ENCODE assay signal across 8 cellular contexts in the genomic region with DNA sequence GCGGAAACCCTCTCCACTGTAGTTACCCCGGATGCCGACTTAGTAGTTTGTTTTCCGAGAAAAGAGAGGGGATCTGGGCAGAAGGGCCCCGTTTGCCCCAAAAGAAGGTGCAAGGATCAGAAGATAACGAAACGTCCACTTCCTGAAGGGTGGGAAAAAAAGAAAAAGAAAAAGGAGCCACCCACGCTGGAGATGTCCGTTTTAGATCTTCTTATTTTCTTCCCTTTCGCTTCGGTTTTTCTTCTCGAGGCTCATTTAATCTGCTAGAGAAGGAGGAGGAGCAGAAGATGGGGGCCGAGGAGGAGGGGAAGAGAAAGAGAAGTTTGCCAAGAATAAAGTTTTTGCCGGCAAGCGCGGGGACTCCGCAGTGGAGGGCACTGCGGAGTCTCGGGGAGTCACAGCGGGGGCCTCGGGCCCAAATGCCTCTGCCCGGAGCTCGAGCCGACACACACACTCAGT. TPM values are rescaled to one million over a fixed set of nuclear protein-coding genes. Genes with fewer than 3 reads are reported as not detected.
DNase-seq lines count a peak whose midpoint lies in the region; ATAC-seq, FAIRE-seq and TF ChIP-seq lines count a peak whose summit lies in the region.

No MANE protein-coding gene starts in this region.

- POLR2A ChIA-PET in AG04449 (lab: Yijun Ruan, JAX): no interaction called here

- no peak overlapping the region for H3K18ac ChIP-seq in H9 (ENCODE audit: insufficient read length, low read depth, low read length)

- H2BK15ac ChIP-seq in H9 (ENCODE audit: low read depth, low read length): no peak overlapping the region

- CTCF ChIA-PET in AG04449 (lab: Yijun Ruan, JAX): no interaction called here

- H3K4me3 ChIP-seq in AG04449 (ENCODE audit: low read depth, low read length) (peak overlapping the region; percentile 55), keratinocyte (ENCODE audit: control insufficient read depth in 2 of 3, extremely low read depth in 1 of 3, insufficient read depth in 2 of 3, low read depth in 1 of 3, low read length in 3 of 3) (peak overlapping the region; percentile 33 to 74 (median 50)), thoracic aorta (peak overlapping the region; percentile 84)

- H2BK20ac ChIP-seq in H9 (ENCODE audit: low read depth, low read length, poor library complexity, severe bottlenecking): no peak overlapping the region

- H3K79me2 ChIP-seq in H9 (ENCODE audit: insufficient read depth, low read length) (no peaks in the 10 kb centered on the region), keratinocyte (ENCODE audit: control insufficient read depth, insufficient read depth, low read length) (no peaks in the 10 kb centered on the region)

- WGBS in H9 (ENCODE audit: extremely low coverage, insufficient read length, low lambda C conversion rate): no CpG with 5 or more reads among the region's 24 CpGs

- no peak for TF ChIP-seq CTCF in AG04449 (IDR thresholded peaks at IDR 0.05; ENCODE audit: insufficient read depth, low read length, missing control alignments)
- no peak for TF ChIP-seq CTCF in H9 (conservative IDR thresholded peaks at IDR 0.05)
- TF ChIP-seq CTCF in keratinocyte (optimal IDR thresholded peaks at IDR 0.05 in 1 of 3, IDR thresholded peaks at IDR 0.05 in 1 of 3, conservative IDR thresholded peaks at IDR 0.05 in 1 of 3; ENCODE audit: extremely low read depth in 1 of 3, insufficient read depth in 2 of 3, low read length in 3 of 3): no peak
- no peak for TF ChIP-seq CTCF in thoracic aorta (IDR thresholded peaks at IDR 0.05)

- no peak overlapping the region for H4K5ac ChIP-seq in H9 (ENCODE audit: insufficient read length, low read depth, low read length)

- H4K20me1 ChIP-seq in H9 (ENCODE audit: control insufficient read depth, insufficient read depth, insufficient read length): no peaks in the 10 kb centered on the region
- H4K20me1 ChIP-seq in keratinocyte (ENCODE audit: control insufficient read depth, extremely low read depth, insufficient read depth, low read length): no peaks in the 10 kb centered on the region

- H3K56ac ChIP-seq in H9 (ENCODE audit: insufficient read length, low read depth, low read length): no peak overlapping the region

- no peak for DNase-seq in AG04449 (ENCODE audit: low read depth, low spot score)
- no peak for DNase-seq in H9
- no peak for DNase-seq in activated T-helper 1 cell treated with anti-CD3 and anti-CD28 coated beads, Interleukin-12 subunit alpha, Interleukin-12 subunit beta, Interleukin-2, Interleukin-4 antibody, amounts not matched to agents 30 ng/mL and 10 ng/mL and 1 ng/mL, durations not matched to agents 14 hours and 24 hours and 36 hours (ENCODE audit: low spot score)
- no peak for DNase-seq in keratinocyte (ENCODE audit: low read depth, low spot score)
- no peak for DNase-seq in thoracic aorta (ENCODE audit: low spot score)
- DNase-seq in HUDEP-2 (lab: John Stamatoyannopoulos, UW; ENCODE audit: unreplicated experiment in 76 of 76): no peak
- no peak for DNase-seq in middle frontal gyrus (ENCODE audit: extremely low spot score, low spot score)
- DNase-seq in RPMI8226: no peak

- H3K4me3 Mint-ChIP-seq in H9: peak overlapping the region; percentile 48 to 85
- peak overlapping the region; percentile 95 for H3K4me3 Mint-ChIP-seq in activated T-helper 1 cell treated with anti-CD3 and anti-CD28 coated beads, Interleukin-12 subunit alpha, Interleukin-12 subunit beta, Interleukin-2, Interleukin-4 antibody, amounts not matched to agents 30 ng/mL and 10 ng/mL and 1 ng/mL, durations not matched to agents 14 hours and 24 hours and 36 hours

- H3K36me3 ChIP-seq in keratinocyte (ENCODE audit: control insufficient read depth in 2 of 2, extremely low read depth in 1 of 2, insufficient read depth in 2 of 2, low read length in 2 of 2) (no peaks in the 10 kb centered on the region), thoracic aorta (no peaks in the 10 kb centered on the region)

- no peak overlapping the region; a peak in 1 of 7 replicates for H3K27ac Mint-ChIP-seq in H9
- peak overlapping the region; percentile 96 for H3K27ac Mint-ChIP-seq in activated T-helper 1 cell treated with anti-CD3 and anti-CD28 coated beads, Interleukin-12 subunit alpha, Interleukin-12 subunit beta, Interleukin-2, Interleukin-4 antibody, amounts not matched to agents 30 ng/mL and 10 ng/mL and 1 ng/mL, durations not matched to agents 14 hours and 24 hours and 36 hours

- H2AFZ ChIP-seq in H9 (ENCODE audit: low read length) (no peak overlapping the region), keratinocyte (ENCODE audit: control insufficient read depth, low read length) (peak overlapping the region; percentile 60)

- H3K9me3 Mint-ChIP-seq in H9: peaks cover 0 to 6% of the 10 kb centered on the region in 2 experiments; a peak in 3 of 5 replicates
- H3K9me3 Mint-ChIP-seq in activated T-helper 1 cell treated with anti-CD3 and anti-CD28 coated beads, Interleukin-12 subunit alpha, Interleukin-12 subunit beta, Interleukin-2, Interleukin-4 antibody, amounts not matched to agents 30 ng/mL and 10 ng/mL and 1 ng/mL, durations not matched to agents 14 hours and 24 hours and 36 hours: no peaks in the 10 kb centered on the region

- H3K4me2 ChIP-seq in H9 (ENCODE audit: insufficient read depth, insufficient read length, low read length): peak overlapping the region; percentile 89
- peak overlapping the region; percentile 76 for H3K4me2 ChIP-seq in keratinocyte (ENCODE audit: control insufficient read depth, extremely low read depth, insufficient read depth, low read depth, low read length)

- H3K4me1 ChIP-seq in H9 (ENCODE audit: insufficient read depth, low read length) (peaks cover 4% of the 10 kb centered on the region), keratinocyte (ENCODE audit: control insufficient read depth, extremely low read depth, insufficient read depth, low read length) (peaks cover 3% of the 10 kb centered on the region), thoracic aorta (ENCODE audit: control insufficient read depth in 1 of 2, low read depth in 2 of 2) (peaks cover 19 to 44% of the 10 kb centered on the region in 2 donors)

- no peaks in the 10 kb centered on the region for H3K79me1 ChIP-seq in H9 (ENCODE audit: insufficient read depth, low read depth, low read length, poor library complexity, severe bottlenecking)

- H2BK5ac ChIP-seq in H9 (ENCODE audit: insufficient read length, low read length): no peak overlapping the region

- no peak overlapping the region for H3K23ac ChIP-seq in H9 (ENCODE audit: insufficient read length, low read depth, low read length)

- H3K23me2 ChIP-seq in H9 (ENCODE audit: insufficient read length, low read depth, low read length, poor library complexity, severe bottlenecking): peaks cover 39% of the 10 kb centered on the region

- FAIRE-seq in keratinocyte (lab: Jason Lieb, UNC): no peak

- no peak overlapping the region for H3K27ac ChIP-seq in H9 (ENCODE audit: insufficient read length, low read depth, low read length)
- no peak overlapping the region for H3K27ac ChIP-seq in keratinocyte (ENCODE audit: control insufficient read depth, insufficient read depth, low read length)
- no peak overlapping the region for H3K27ac ChIP-seq in thoracic aorta

- H2AK5ac ChIP-seq in H9 (ENCODE audit: insufficient read length, low read length): no peak overlapping the region

- H3K27me3 ChIP-seq in H9 (ENCODE audit: insufficient read depth, low read length): peaks cover 80% of the 10 kb centered on the region
- H3K27me3 ChIP-seq in keratinocyte (ENCODE audit: control insufficient read depth, extremely low read depth, insufficient read depth, low read length): peaks cover 85% of the 10 kb centered on the region
- peaks cover 38% of the 10 kb centered on the region for H3K27me3 ChIP-seq in thoracic aorta (replicated peaks; ENCODE audit: insufficient read depth)

- no peak overlapping the region for H4K91ac ChIP-seq in H9 (ENCODE audit: insufficient read length, low read depth, low read length)

- intact Hi-C loops in activated T-helper 1 cell treated with anti-CD3 and anti-CD28 coated beads, Interleukin-12 subunit alpha, Interleukin-12 subunit beta, Interleukin-2, Interleukin-4 antibody, amounts not matched to agents 30 ng/mL and 10 ng/mL and 1 ng/mL, durations not matched to agents 14 hours and 24 hours and 36 hours (cut with micrococcal nuclease): loop anchor here (1.0 to 5.0 kb wide), 4 partner anchors 344 to 446 kb away; a partner anchor contains a TSS

- H3K36me3 Mint-ChIP-seq in H9 (ENCODE audit: insufficient read depth in 1 of 3, low read depth in 3 of 3): peaks cover 0 to 1% (median 0%) of the 10 kb centered on the region in 3 experiments; a peak in 1 of 7 replicates
- H3K36me3 Mint-ChIP-seq in activated T-helper 1 cell treated with anti-CD3 and anti-CD28 coated beads, Interleukin-12 subunit alpha, Interleukin-12 subunit beta, Interleukin-2, Interleukin-4 antibody, amounts not matched to agents 30 ng/mL and 10 ng/mL and 1 ng/mL, durations not matched to agents 14 hours and 24 hours and 36 hours (ENCODE audit: low read depth): peaks cover 20% of the 10 kb centered on the region

- H2BK12ac ChIP-seq in H9 (ENCODE audit: insufficient read length, low read depth, low read length): no peak overlapping the region

- no peak overlapping the region for H4K8ac ChIP-seq in H9 (replicated peaks; ENCODE audit: insufficient read length, low read depth, low read length)

- no peak overlapping the region for H2BK120ac ChIP-seq in H9 (ENCODE audit: low read depth, low read length, poor library complexity, severe bottlenecking)

- no peak for ATAC-seq in thoracic aorta (ENCODE audit: insufficient number of reproducible peaks, low FRiP score, low read depth)

- peaks cover 39 to 54% of the 10 kb centered on the region in 2 experiments for H3K4me1 Mint-ChIP-seq in H9
- H3K4me1 Mint-ChIP-seq in activated T-helper 1 cell treated with anti-CD3 and anti-CD28 coated beads, Interleukin-12 subunit alpha, Interleukin-12 subunit beta, Interleukin-2, Interleukin-4 antibody, amounts not matched to agents 30 ng/mL and 10 ng/mL and 1 ng/mL, durations not matched to agents 14 hours and 24 hours and 36 hours (ENCODE audit: low read depth): peaks cover 60% of the 10 kb centered on the region

- no peak overlapping the region for H3K4ac ChIP-seq in H9 (ENCODE audit: low read depth, low read length)

- no peaks in the 10 kb centered on the region for H3K9me1 ChIP-seq in keratinocyte (ENCODE audit: control insufficient read depth, extremely low read depth, insufficient read depth, low read length)

- H3K9ac ChIP-seq in H9 (ENCODE audit: extremely low read depth, insufficient read length, low read length): no peak overlapping the region
- H3K9ac ChIP-seq in keratinocyte (ENCODE audit: control insufficient read depth, extremely low read depth, insufficient read depth, low read length): no peak overlapping the region

- H3K9me3 ChIP-seq in H9 (ENCODE audit: control insufficient read depth, low read depth, low read length) (no peaks in the 10 kb centered on the region), keratinocyte (ENCODE audit: control insufficient read depth, low read depth, low read length) (no peaks in the 10 kb centered on the region), thoracic aorta (no peaks in the 10 kb centered on the region)

- H3K14ac ChIP-seq in H9 (ENCODE audit: insufficient read depth, low read length): no peak overlapping the region

- no peak overlapping the region for H3T11ph ChIP-seq in H9 (ENCODE audit: low read length)

- H3K27me3 Mint-ChIP-seq in H9 (ENCODE audit: low read depth): peaks cover 97% of the 10 kb centered on the region
- H3K27me3 Mint-ChIP-seq in activated T-helper 1 cell treated with anti-CD3 and anti-CD28 coated beads, Interleukin-12 subunit alpha, Interleukin-12 subunit beta, Interleukin-2, Interleukin-4 antibody, amounts not matched to agents 30 ng/mL and 10 ng/mL and 1 ng/mL, durations not matched to agents 14 hours and 24 hours and 36 hours (ENCODE audit: insufficient read depth): peaks cover 12% of the 10 kb centered on the region

- dilution Hi-C loops in keratinocyte (cut with MboI; ENCODE audit: extremely low pct_ligation_motif_present, low sequenced_read_pairs): no loop called here

RNA-seq across cellular contexts. Expression of a gene that starts 0.5 kb away (rescaled TPM):
- total RNA-seq in H9 (2021) (2.5 and 3.4 TPM in 2 replicates), thoracic aorta (1 to 10 TPM in 1 of 2 donors, under 1 TPM in 1; 0.54 to 3.2 TPM)
- total RNA-seq in activated T-helper 1 cell treated with anti-CD3 and anti-CD28 coated beads, Interleukin-12 subunit alpha, Interleukin-12 subunit beta, Interleukin-2, Interleukin-4 antibody, amounts not matched to agents 30 ng/mL and 10 ng/mL and 1 ng/mL, durations not matched to agents 14 hours and 24 hours and 36 hours: 133 and 139 TPM in 2 replicates
- polyA plus RNA-seq in keratinocyte: 1.1 to 1.5 TPM (median 1.5 TPM) in 3 replicates
- polyA plus RNA-seq in keratinocyte (2011; ENCODE audit: low read depth): not detected
- polyA plus RNA-seq in keratinocyte (2011; cell fraction: cytosol; rRNA removed): 1.4 and 1.8 TPM in 2 replicates
- polyA plus RNA-seq in keratinocyte (2011; cell fraction: nucleus; rRNA removed): 2.4 and 2.8 TPM in 2 replicates
- 0.18 and 0.81 TPM in 2 replicates for polyA plus RNA-seq in keratinocyte (2012; ENCODE audit: low replicate concordance)
- polyA minus RNA-seq in keratinocyte: 2.2 to 3.8 TPM (median 2.3 TPM) in 3 replicates
- polyA minus RNA-seq in keratinocyte (2011; cell fraction: cytosol; rRNA and poly(A)+ RNA removed): 1.3 TPM
- 1.8 and 3.5 TPM in 2 replicates for polyA minus RNA-seq in keratinocyte (2011; cell fraction: nucleus; rRNA and poly(A)+ RNA removed)

Comparison
In these comparisons a context has a peak if more than half of its experiments do, and no peak if none do; other contexts are left out.
1. RNA of a gene that starts 0.5 kb away (total RNA-seq): 133 to 139 TPM in activated T-helper 1 cell treated with anti-CD3 and anti-CD28 coated beads, Interleukin-12 subunit alpha, Interleukin-12 subunit beta, Interleukin-2, Interleukin-4 antibody, amounts not matched to agents 30 ng/mL and 10 ng/mL and 1 ng/mL, durations not matched to agents 14 hours and 24 hours and 36 hours; 0.54 to 3.2 TPM in thoracic aorta and 2.5 to 3.4 TPM in H9; every median in the first group is over 10 times any median in the second.
2. Peak in every context shown above with its lines, with median percentiles within 50 percentile points of each other: H3K4me3 ChIP-seq.